ENCODE assay signal across 8 cellular contexts in the genomic region with DNA sequence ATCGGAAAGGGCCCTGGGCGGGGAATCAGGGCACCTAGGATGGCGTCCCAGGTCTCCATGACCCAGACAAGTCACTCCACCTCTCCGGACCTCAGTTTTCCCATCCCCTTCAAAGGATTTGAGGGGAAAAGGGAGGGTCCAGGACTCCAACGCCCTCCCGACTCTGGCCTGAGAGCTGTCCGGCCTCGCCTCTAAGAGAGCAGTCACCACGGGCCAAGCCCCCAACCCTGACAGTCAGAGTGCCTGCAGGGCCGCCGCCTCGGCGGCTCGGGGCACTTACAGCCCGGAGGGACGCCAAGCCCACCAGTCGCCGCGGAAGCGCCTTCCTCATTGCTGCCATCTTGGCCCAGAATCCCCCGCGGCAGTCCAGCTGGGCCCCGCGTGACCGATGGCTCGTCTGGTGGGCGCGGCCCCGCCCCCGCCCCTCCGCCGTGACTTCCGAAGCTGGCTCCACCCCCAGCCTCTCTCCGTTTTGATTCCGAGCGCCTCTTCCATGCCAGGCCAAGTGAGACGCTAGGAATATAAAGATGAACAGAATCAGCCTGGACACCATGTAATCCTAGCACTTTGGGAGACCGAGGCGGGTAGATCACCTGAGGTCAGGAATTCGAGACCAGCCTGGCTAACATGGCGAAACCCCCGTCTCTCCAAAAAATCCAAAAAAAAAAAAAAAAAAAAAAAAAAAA. TPM values are rescaled to one million over a fixed set of nuclear protein-coding genes. Genes with fewer than 3 reads are reported as not detected.
DNase-seq lines count a peak whose midpoint lies in the region; ATAC-seq and TF ChIP-seq lines count a peak whose summit lies in the region.

A gene (minus strand): TSS at position 354 of the 686 bp plus-strand sequence. CDS start 14 bp downstream, at position 340.

- peak within 1 kb of the TSS; percentile 94 for H3K4me3 Mint-ChIP-seq in T-helper 17 cell
- H3K4me3 Mint-ChIP-seq in progenitor cell of endocrine pancreas (ENCODE audit: low read depth): peak within 1 kb of the TSS; percentile 98

- H3K4me3 ChIP-seq in GM06990 (replicated peaks; ENCODE audit: low read depth, low read length) (peak within 1 kb of the TSS; percentile 96), left ventricle myocardium inferior (peak within 1 kb of the TSS; percentile 100), upper lobe of right lung (peak within 1 kb of the TSS; percentile 99)

- H3K27ac ChIP-seq in left ventricle myocardium inferior (replicated peaks): peak within 1 kb of the TSS; percentile 97
- H3K27ac ChIP-seq in upper lobe of right lung: peak within 1 kb of the TSS; percentile 98

- ATAC-seq in HG02610 (IDR thresholded peaks at IDR 0.05; ENCODE audit: unreplicated experiment) (peak; percentile 82), T-helper 17 cell (peak; percentile 97), upper lobe of right lung (peak; percentile 100)

- H3K27me3 ChIP-seq in GM06990 (replicated peaks; ENCODE audit: control insufficient read depth, insufficient read depth, low read length) (no peaks in the 10 kb centered on the region), left ventricle myocardium inferior (ENCODE audit: low read depth) (no peaks in the 10 kb centered on the region), upper lobe of right lung (no peaks in the 10 kb centered on the region)

- DNase-seq in GM06990 (ENCODE audit: extremely low read depth, insufficient read length) (peak; percentile 91), NCI-H1694 treated with DMSO at 0.1 percent for 48 hours (lab: John Stamatoyannopoulos, UW) (peak; percentile 82), T-helper 17 cell (peak; percentile 74 to 82 (median 82)), amniotic stem cell (lab: John Stamatoyannopoulos, UW) (peak; percentile 82), left ventricle myocardium inferior (peak; percentile 92), progenitor cell of endocrine pancreas (ENCODE audit: low spot score, unreplicated experiment) (peak; percentile 78), upper lobe of right lung (peak; percentile 95)

- intact Hi-C loops in left ventricle myocardium inferior (cut with micrococcal nuclease) (no loop called here), upper lobe of right lung (cut with DNase I) (no loop called here)

- peaks cover 25% of the 10 kb centered on the region for H3K4me1 ChIP-seq in left ventricle myocardium inferior
- H3K4me1 ChIP-seq in upper lobe of right lung: peaks cover 11% of the 10 kb centered on the region

- no peaks in the 10 kb centered on the region for H3K9me3 Mint-ChIP-seq in progenitor cell of endocrine pancreas (ENCODE audit: low read depth)

- H3K4me1 Mint-ChIP-seq in T-helper 17 cell (peaks cover 21% of the 10 kb centered on the region), progenitor cell of endocrine pancreas (ENCODE audit: low read depth) (peaks cover 5% of the 10 kb centered on the region)

- H3K36me3 ChIP-seq in GM06990 (ENCODE audit: control insufficient read depth, insufficient read depth, low read length) (no peaks in the 10 kb centered on the region), left ventricle myocardium inferior (peaks cover 1% of the 10 kb centered on the region), upper lobe of right lung (peaks cover 4% of the 10 kb centered on the region)

- H3K27ac Mint-ChIP-seq in T-helper 17 cell: peak within 1 kb of the TSS; percentile 94
- peak within 1 kb of the TSS; percentile 98 for H3K27ac Mint-ChIP-seq in progenitor cell of endocrine pancreas

- H3K36me3 Mint-ChIP-seq in T-helper 17 cell (ENCODE audit: low read depth) (no peaks in the 10 kb centered on the region), progenitor cell of endocrine pancreas (ENCODE audit: insufficient read depth) (no peaks in the 10 kb centered on the region)

- H3K27me3 Mint-ChIP-seq in T-helper 17 cell (no peaks in the 10 kb centered on the region), progenitor cell of endocrine pancreas (no peaks in the 10 kb centered on the region)

- no peak for TF ChIP-seq CTCF in GM06990 (IDR thresholded peaks at IDR 0.05; ENCODE audit: insufficient read depth, low read length, poor library complexity, severe bottlenecking)
- no peak for TF ChIP-seq CTCF in left ventricle myocardium inferior (IDR thresholded peaks at IDR 0.05; ENCODE audit: borderline replicate concordance)
- TF ChIP-seq CTCF in progenitor cell of endocrine pancreas (IDR thresholded peaks at IDR 0.05; ENCODE audit: unreplicated experiment): no peak
- TF ChIP-seq CTCF in upper lobe of right lung (IDR thresholded peaks at IDR 0.05): no peak

- no peaks in the 10 kb centered on the region for H3K9me3 ChIP-seq in T-helper 17 cell (ENCODE audit: control insufficient read depth, low read length, poor library complexity, severe bottlenecking)
- H3K9me3 ChIP-seq in left ventricle myocardium inferior (replicated peaks): no peaks in the 10 kb centered on the region
- H3K9me3 ChIP-seq in upper lobe of right lung: no peaks in the 10 kb centered on the region

RNA-seq across cellular contexts. Expression of the gene that starts here (rescaled TPM):
- 10 to 100 TPM; 13.4 to 16.8 TPM for total RNA-seq in T-helper 17 cell
- 31.9 TPM for total RNA-seq in left ventricle myocardium inferior
- total RNA-seq in progenitor cell of endocrine pancreas: 30.0 and 30.3 TPM in 2 replicates
- total RNA-seq in upper lobe of right lung: 40.1 TPM

Comparison
In these comparisons a context has a peak if more than half of its experiments do, and no peak if none do; other contexts are left out.
1. Peak in every context shown above with its lines: DNase-seq, ATAC-seq, H3K4me3 ChIP-seq and H3K27ac ChIP-seq.